Comparison of ENCODE assay signal across 8 cellular contexts in genomic region chr10:73999703-74000102, GRCh38. TPM values are rescaled to one million over a fixed set of nuclear protein-coding genes. Genes with fewer than 3 reads are reported as not detected.
DNase-seq lines count a peak whose midpoint lies in the region; ATAC-seq and TF ChIP-seq lines count a peak whose summit lies in the region.

No MANE protein-coding gene starts in this region.

- H3K36me3 ChIP-seq in OCI-LY1 (ENCODE audit: insufficient read depth, low read length) (no peaks in the 10 kb centered on the region; the same call in 1 of the 2 replicates), endodermal cell (ENCODE audit: control insufficient read depth, insufficient read depth, low read length) (peaks cover 38% of the 10 kb centered on the region)

- H3K4me3 ChIP-seq in AG09309 (ENCODE audit: control insufficient read depth, low read depth, low read length), result peak overlapping the region; percentile 96
- H3K4me3 ChIP-seq in OCI-LY1 (ENCODE audit: low read depth, low read length, poor library complexity, severe bottlenecking), result peak overlapping the region; percentile 68
- peak overlapping the region; percentile 99 for H3K4me3 ChIP-seq in endodermal cell (ENCODE audit: low read length)

- no peaks in the 10 kb centered on the region for H3K9me2 ChIP-seq in OCI-LY1 (ENCODE audit: low read depth, low read length)

- DNase-seq in AG09309 (ENCODE audit: low read depth), result no peak
- no peak for DNase-seq in endodermal cell
- DNase-seq in natural killer cell treated with Interleukin-12 subunit alpha and Interleukin-12 subunit beta and Interleukin-15 and Interleukin-18, amount 100 ng/mL, for 72 hours (ENCODE audit: low spot score), result no peak
- DNase-seq in NCI-H2196 treated with DMSO at 0.1 percent for 48 hours (lab: John Stamatoyannopoulos, UW; ENCODE audit: unreplicated experiment), result no peak

- peaks cover 37% of the 10 kb centered on the region for H3K4me1 Mint-ChIP-seq in endodermal cell
- peaks cover 44 to 48% of the 10 kb centered on the region in 2 donors for H3K4me1 Mint-ChIP-seq in natural killer cell treated with Interleukin-12 subunit alpha and Interleukin-12 subunit beta and Interleukin-15 and Interleukin-18, amount 100 ng/mL, for 72 hours (ENCODE audit: low read depth in 2 of 2)

- peaks cover 20% of the 10 kb centered on the region for H3K36me3 Mint-ChIP-seq in endodermal cell (ENCODE audit: low read depth)
- no peaks in the 10 kb centered on the region for H3K36me3 Mint-ChIP-seq in natural killer cell treated with Interleukin-12 subunit alpha and Interleukin-12 subunit beta and Interleukin-15 and Interleukin-18, amount 100 ng/mL, for 72 hours

- no peaks in the 10 kb centered on the region for H3K79me2 ChIP-seq in OCI-LY1 (ENCODE audit: insufficient read depth, low read length)

- no peak overlapping the region for H2AFZ ChIP-seq in OCI-LY1 (ENCODE audit: low read length)

- no peaks in the 10 kb centered on the region for H4K20me1 ChIP-seq in OCI-LY1 (ENCODE audit: insufficient read depth, low read length)

- H3K27ac ChIP-seq in OCI-LY1 (ENCODE audit: low read depth, low read length, poor library complexity, severe bottlenecking), result no peak overlapping the region
- H3K27ac ChIP-seq in endodermal cell (ENCODE audit: low read depth, low read length), result peak overlapping the region; percentile 95

- ATAC-seq in natural killer cell treated with Interleukin-12 subunit alpha and Interleukin-12 subunit beta and Interleukin-15 and Interleukin-18, amount 100 ng/mL, for 72 hours, result no peak
- ATAC-seq in GM21723 (IDR thresholded peaks at IDR 0.05; ENCODE audit: unreplicated experiment), result no peak
- no peak for ATAC-seq in GM18873 (IDR thresholded peaks at IDR 0.05; ENCODE audit: low FRiP score, unreplicated experiment)
- no peak for ATAC-seq in HG02970 (IDR thresholded peaks at IDR 0.05; ENCODE audit: low FRiP score, unreplicated experiment)

- peak overlapping the region; percentile 93 for H3K4me3 Mint-ChIP-seq in endodermal cell
- H3K4me3 Mint-ChIP-seq in natural killer cell treated with Interleukin-12 subunit alpha and Interleukin-12 subunit beta and Interleukin-15 and Interleukin-18, amount 100 ng/mL, for 72 hours, result peak overlapping the region; percentile 95

- H3K27me3 Mint-ChIP-seq in endodermal cell (ENCODE audit: insufficient read depth), result no peaks in the 10 kb centered on the region
- no peaks in the 10 kb centered on the region for H3K27me3 Mint-ChIP-seq in natural killer cell treated with Interleukin-12 subunit alpha and Interleukin-12 subunit beta and Interleukin-15 and Interleukin-18, amount 100 ng/mL, for 72 hours

- WGBS in endodermal cell (ENCODE audit: insufficient coverage in 1 of 2, insufficient read length in 1 of 2), 2 experiments, result 0% methylated on average over 1 of the region's 1 CpG; no CpG with 5 or more reads in 1 of the 2 experiments

- H3F3A ChIP-seq in OCI-LY1 (ENCODE audit: insufficient read depth, low read length), result no peaks in the 10 kb centered on the region

- peak overlapping the region; percentile 96 for H3K27ac Mint-ChIP-seq in endodermal cell
- H3K27ac Mint-ChIP-seq in natural killer cell treated with Interleukin-12 subunit alpha and Interleukin-12 subunit beta and Interleukin-15 and Interleukin-18, amount 100 ng/mL, for 72 hours, result peak overlapping the region; percentile 79 to 99

- H3K4me2 ChIP-seq in OCI-LY1 (ENCODE audit: low read length), result peak overlapping the region; percentile 78

- H3K27me3 ChIP-seq in OCI-LY1 (ENCODE audit: insufficient read depth, low read length) (no peaks in the 10 kb centered on the region), endodermal cell (ENCODE audit: control insufficient read depth, insufficient read depth, low read length, poor library complexity, severe bottlenecking) (no peaks in the 10 kb centered on the region)

- H3K9ac ChIP-seq in OCI-LY1 (ENCODE audit: low read length) (no peak overlapping the region), endodermal cell (ENCODE audit: extremely low read depth, low read length, poor library complexity, severe bottlenecking) (peak overlapping the region; percentile 94)

- TF ChIP-seq CTCF in AG09309 (IDR thresholded peaks at IDR 0.05; ENCODE audit: control insufficient read depth, insufficient read depth, low read depth, low read length, missing control alignments) (no peak), OCI-LY1 (IDR thresholded peaks at IDR 0.05; ENCODE audit: low read length) (no peak), endodermal cell (conservative IDR thresholded peaks at IDR 0.05) (no peak)

- peaks cover 1% of the 10 kb centered on the region for H3K9me3 Mint-ChIP-seq in endodermal cell
- no peaks in the 10 kb centered on the region for H3K9me3 Mint-ChIP-seq in natural killer cell treated with Interleukin-12 subunit alpha and Interleukin-12 subunit beta and Interleukin-15 and Interleukin-18, amount 100 ng/mL, for 72 hours

- H3K4me1 ChIP-seq in OCI-LY1 (ENCODE audit: insufficient read depth, low read length, severe bottlenecking) (peaks cover 15% of the 10 kb centered on the region), endodermal cell (ENCODE audit: control insufficient read depth, insufficient read depth, low read length) (peaks cover 2% of the 10 kb centered on the region)

- H3K9me3 ChIP-seq in OCI-LY1 (ENCODE audit: low read length) (no peaks in the 10 kb centered on the region), endodermal cell (ENCODE audit: control insufficient read depth, low read length) (no peaks in the 10 kb centered on the region)

RNA-seq across cellular contexts. Expression of gene VCL, which starts 1.8 kb away (rescaled TPM):
- 100 to 1,000 TPM; 109 to 214 TPM for total RNA-seq in endodermal cell
- polyA plus RNA-seq in endodermal cell (2013, experiment 1 of 2), result 102 TPM
- polyA plus RNA-seq in endodermal cell (2013, experiment 2 of 2), result 96.2 TPM
- 10 to 100 TPM; 42.1 to 51.4 TPM for total RNA-seq in natural killer cell treated with Interleukin-12 subunit alpha and Interleukin-12 subunit beta and Interleukin-15 and Interleukin-18, amount 100 ng/mL, for 72 hours
